ENCODE assay signal across 12 cellular contexts in the genomic region with DNA sequence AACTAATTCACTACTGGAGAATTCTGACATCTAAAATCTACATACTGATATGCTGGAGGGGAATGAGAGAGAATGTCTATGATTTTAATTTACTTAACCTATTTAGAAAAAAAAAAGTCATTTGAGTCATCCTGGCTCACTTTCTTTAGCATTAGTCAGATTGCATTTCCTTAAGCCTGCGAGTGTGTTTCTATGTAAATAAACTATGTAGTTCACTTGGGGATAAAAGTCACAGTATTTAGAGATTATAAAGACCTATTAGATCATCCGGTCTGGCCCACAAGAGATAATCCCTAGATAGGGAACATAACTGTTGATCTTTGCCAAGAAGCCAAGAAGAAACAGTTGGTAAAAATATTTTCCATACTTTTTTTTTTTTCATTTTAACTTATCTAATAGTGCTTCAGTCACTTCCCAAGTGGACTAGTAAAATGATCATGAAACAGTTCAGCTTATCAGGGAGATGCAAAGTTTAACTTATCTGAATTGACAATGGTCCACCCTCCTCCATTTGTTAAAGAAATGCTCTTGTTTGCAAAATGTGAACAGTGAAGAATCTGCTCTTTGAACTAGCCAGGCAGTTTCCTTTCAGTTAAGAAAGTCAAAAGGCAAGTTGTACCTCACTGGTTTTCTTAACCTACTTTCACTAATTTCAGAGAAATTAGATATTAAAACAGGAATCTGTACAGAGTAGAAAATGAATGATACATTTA. TPM values are rescaled to one million over a fixed set of nuclear protein-coding genes. Genes with fewer than 3 reads are reported as not detected.
DNase-seq lines count a peak whose midpoint lies in the region; ATAC-seq, FAIRE-seq and TF ChIP-seq lines count a peak whose summit lies in the region.
"Had no signal": no experiment of that assay in that cellular context is flagged by ENCODE, and none has a peak within 500 bp of the region (broad histone marks: within the 10 kb centered on the region; RNA-seq: fewer than 3 reads in every experiment).

No MANE protein-coding gene starts in this region.

- H4K20me1 ChIP-seq in astrocyte (ENCODE audit: insufficient read depth, low read length), result peaks cover 5% of the 10 kb centered on the region

- H3K36me3 ChIP-seq in astrocyte (ENCODE audit: insufficient read depth, low read length), result peaks cover 45% of the 10 kb centered on the region
- H3K36me3 ChIP-seq in heart right ventricle, result no peaks in the 10 kb centered on the region

- H3K36me3 Mint-ChIP-seq in astrocyte (ENCODE audit: low read depth, unreplicated experiment), result peaks cover 4% of the 10 kb centered on the region

- peak overlapping the region; percentile 46 for H3K4me2 ChIP-seq in astrocyte (ENCODE audit: low read length)

- ATAC-seq in heart right ventricle (peak in 6 of 8 donors; percentile 64 to 87 (median 78)), HG03439 (IDR thresholded peaks at IDR 0.05; ENCODE audit: unreplicated experiment) (no peak), GM18867 (IDR thresholded peaks at IDR 0.05; ENCODE audit: unreplicated experiment) (no peak)
- ATAC-seq: mucosa of descending colon had no signal

- peaks cover 33% of the 10 kb centered on the region for H3K4me1 Mint-ChIP-seq in astrocyte (ENCODE audit: low read depth, unreplicated experiment)

- H3K9me3 ChIP-seq in astrocyte (ENCODE audit: insufficient read depth, low read depth, low read length) (no peaks in the 10 kb centered on the region), heart right ventricle (no peaks in the 10 kb centered on the region)
- H3K9me3 ChIP-seq: mucosa of descending colon had no signal

- H3K79me2 ChIP-seq in astrocyte (ENCODE audit: insufficient read depth, low read length), result peaks cover 85% of the 10 kb centered on the region

- intact Hi-C loops in heart right ventricle (cut with DNase I), result no loop called here

- WGBS in heart right ventricle, 2 donors, result 29 to 32% methylated on average over 2 of the region's 2 CpGs

- H3K27me3 Mint-ChIP-seq in astrocyte (ENCODE audit: low read depth, unreplicated experiment), result no peaks in the 10 kb centered on the region

- H2AFZ ChIP-seq in astrocyte (ENCODE audit: low read depth, low read length), result no peak overlapping the region

- H3K4me1 ChIP-seq in astrocyte (ENCODE audit: insufficient read depth, low read length), result peaks cover 62% of the 10 kb centered on the region
- H3K4me1 ChIP-seq in heart right ventricle, result peaks cover 0 to 17% (median 3%) of the 10 kb centered on the region in 9 donors

- peak overlapping the region; percentile 59 for H3K9ac ChIP-seq in astrocyte (ENCODE audit: low read length)

- H3K27ac ChIP-seq in astrocyte (ENCODE audit: low read depth, low read length) (peak overlapping the region; percentile 91), heart right ventricle (peak overlapping the region in 5 of 10 donors; percentile 7 to 61 (median 23)), substantia nigra (ENCODE audit: low read depth, low read length, poor library complexity, severe bottlenecking) (peak overlapping the region; percentile 2)
- H3K27ac ChIP-seq: SK-N-MC had no signal

- DNase-seq in HFF-Myc (ENCODE audit: extremely low read depth, low read depth), result peak; percentile 75
- DNase-seq in astrocyte (ENCODE audit: low read depth), result peak; percentile 97
- no peak for DNase-seq in heart right ventricle
- no peak for DNase-seq in substantia nigra (lab: John Stamatoyannopoulos, UW)
- no peak for DNase-seq in occipital lobe (lab: John Stamatoyannopoulos, UW)
- DNase-seq: effector CD8-positive, alpha-beta T cell; mucosa of descending colon; NCI-H1694 treated with DMSO at 0.1 percent for 48 hours; stimulated activated CD4-positive, alpha-beta T cell treated with anti-CD3 and anti-CD28 coated beads, Interleukin-4, amount 100 ng/mL, for 4 hours had no signal

- peak; percentile 71 for FAIRE-seq in astrocyte (lab: Jason Lieb, UNC)

- no peak overlapping the region for H3K4me3 Mint-ChIP-seq in astrocyte (ENCODE audit: unreplicated experiment)

- TF ChIP-seq CTCF in HFF-Myc (IDR thresholded peaks at IDR 0.05; ENCODE audit: low read depth, low read length, missing control alignments) (no peak), astrocyte (IDR thresholded peaks at IDR 0.05; ENCODE audit: insufficient read depth, low read depth, low read length) (no peak), heart right ventricle (IDR thresholded peaks at IDR 0.05) (no peak)

- H3K27me3 ChIP-seq in astrocyte (ENCODE audit: insufficient read depth, low read length), result no peaks in the 10 kb centered on the region
- H3K27me3 ChIP-seq in heart right ventricle, result no peaks in the 10 kb centered on the region

- no peaks in the 10 kb centered on the region for H3K9me3 Mint-ChIP-seq in astrocyte (ENCODE audit: unreplicated experiment)

- H3K27ac Mint-ChIP-seq in astrocyte (ENCODE audit: unreplicated experiment), result peak overlapping the region; percentile 85

- no peak overlapping the region for H3K4me3 ChIP-seq in HFF-Myc (replicated peaks; ENCODE audit: low read depth, low read length)
- no peak overlapping the region for H3K4me3 ChIP-seq in astrocyte (ENCODE audit: insufficient read depth, low read depth, low read length)
- no peak overlapping the region for H3K4me3 ChIP-seq in heart right ventricle
- H3K4me3 ChIP-seq: mucosa of descending colon, SK-N-MC had no signal

RNA-seq across cellular contexts. Expression of gene BLID, which starts 21.2 kb away (rescaled TPM):
- total RNA-seq in astrocyte (1.1 and 1.2 TPM in 2 replicates), heart right ventricle (under 1 TPM in 1 of 10 donors, not detected in 9; 0.70 TPM), occipital lobe (3.6 TPM)
- not detected for polyA plus RNA-seq in heart right ventricle

Comparison
In these comparisons a context has a peak if more than half of its experiments do, and no peak if none do; other contexts are left out.
1. DNase-seq: peak in HFF-Myc (single experiment) and astrocyte (single experiment); none in heart right ventricle (0 of 2), substantia nigra (0 of 49) and occipital lobe (single experiment).
2. ATAC-seq: peak in heart right ventricle (6 of 8); none in HG03439 (single experiment) and GM18867 (single experiment).